Comparison of ENCODE assay signal across 9 cellular contexts in genomic region chr11:34292546-34292945, GRCh38.
"Had no signal": no experiment of that assay in that cellular context is flagged by ENCODE, and none has a peak within 500 bp of the region (broad histone marks: within the 10 kb centered on the region; RNA-seq: fewer than 3 reads in every experiment).

No MANE protein-coding gene starts in this region.

- H3K4me3 ChIP-seq: GM23248, HAP-1 had no signal

- H3K9me3 Mint-ChIP-seq: HFFc6 had no signal

- ATAC-seq: HCT116, HepG2 had no signal

- H3K36me3 ChIP-seq: HAP-1 had no signal

- H3K27ac ChIP-seq: GM23248, HL-60 had no signal

- H3K4me3 Mint-ChIP-seq: HFFc6, IgD-negative memory B cell had no signal

- DNase-seq: GM23248, GOT3, H7, HFFc6 had no signal

- H3K9me3 ChIP-seq: HAP-1 had no signal

- FAIRE-seq: HepG2 had no signal

- H3K27me3 Mint-ChIP-seq: IgD-negative memory B cell had no signal

- H2AFZ ChIP-seq: GM23248 had no signal

- H3K4me1 ChIP-seq: HAP-1 had no signal

- H3K9ac ChIP-seq: GM23248 had no signal

- H3K27ac Mint-ChIP-seq: HFFc6, IgD-negative memory B cell had no signal

- H3K4me1 Mint-ChIP-seq: IgD-negative memory B cell had no signal
